16 cellular contexts compared by ENCODE assay signal in genomic region chr22:49790912-49791311, GRCh38. TPM values are rescaled to one million over a fixed set of nuclear protein-coding genes. Genes with fewer than 3 reads are reported as not detected.
DNase-seq lines count a peak whose midpoint lies in the region; ATAC-seq and TF ChIP-seq lines count a peak whose summit lies in the region.
"Had no signal": no experiment of that assay in that cellular context is flagged by ENCODE, and none has a peak within 500 bp of the region (broad histone marks: within the 10 kb centered on the region; RNA-seq: fewer than 3 reads in every experiment).

No MANE protein-coding gene starts in this region.

- H3K9me3 Mint-ChIP-seq in activated naive CD8-positive, alpha-beta T cell (ENCODE audit: low read depth): no peaks in the 10 kb centered on the region
- H3K9me3 Mint-ChIP-seq in activated naive CD8-positive, alpha-beta T cell treated with anti-CD3 and anti-CD28 coated beads, Interleukin-2, amount 50 U/mL, for 24 hours: no peaks in the 10 kb centered on the region
- no peaks in the 10 kb centered on the region for H3K9me3 Mint-ChIP-seq in activated CD8-positive, alpha-beta T cell treated with anti-CD3 and anti-CD28 coated beads for 36 hours

- H3K36me3 Mint-ChIP-seq in activated naive CD8-positive, alpha-beta T cell: peaks cover 2% of the 10 kb centered on the region
- H3K36me3 Mint-ChIP-seq in activated naive CD8-positive, alpha-beta T cell treated with anti-CD3 and anti-CD28 coated beads, Interleukin-2, amount 50 U/mL, for 24 hours (ENCODE audit: low read depth): peaks cover 42% of the 10 kb centered on the region
- peaks cover 39% of the 10 kb centered on the region for H3K36me3 Mint-ChIP-seq in activated CD8-positive, alpha-beta T cell treated with anti-CD3 and anti-CD28 coated beads for 36 hours (ENCODE audit: low read depth)

- CTCF ChIA-PET in activated CD8-positive, alpha-beta T cell treated with anti-CD3 and anti-CD28 coated beads for 36 hours (lab: Charles Lee): interaction anchor here (1.3 kb wide), 1 partner anchor 240 kb away, joined by 3 read pairs; no protein-coding TSS in a partner anchor

- peak overlapping the region; percentile 0 for H3K27ac ChIP-seq in left ventricle myocardium inferior (replicated peaks)
- H3K27ac ChIP-seq in stomach smooth muscle (ENCODE audit: low read length): peak overlapping the region; percentile 11
- no peak overlapping the region for H3K27ac ChIP-seq in foreskin keratinocyte
- H3K27ac ChIP-seq: colonic mucosa had no signal

- H3K4me1 ChIP-seq in left ventricle myocardium inferior (peaks cover 78% of the 10 kb centered on the region), stomach smooth muscle (ENCODE audit: control insufficient read depth, insufficient read depth, low read length) (peaks cover 73% of the 10 kb centered on the region), foreskin keratinocyte (peaks cover 9% of the 10 kb centered on the region)

- no peak overlapping the region for H3K9ac ChIP-seq in stomach smooth muscle (ENCODE audit: low read length in 2 of 2)
- H3K9ac ChIP-seq: SK-N-SH had no signal

- H3K4me1 Mint-ChIP-seq in activated naive CD8-positive, alpha-beta T cell (ENCODE audit: low read depth): peaks cover 39% of the 10 kb centered on the region
- H3K4me1 Mint-ChIP-seq in activated naive CD8-positive, alpha-beta T cell treated with anti-CD3 and anti-CD28 coated beads, Interleukin-2, amount 50 U/mL, for 24 hours: peaks cover 42% of the 10 kb centered on the region
- peaks cover 45% of the 10 kb centered on the region for H3K4me1 Mint-ChIP-seq in activated CD8-positive, alpha-beta T cell treated with anti-CD3 and anti-CD28 coated beads for 36 hours (ENCODE audit: low read depth)

- no peaks in the 10 kb centered on the region for H3K27me3 ChIP-seq in left ventricle myocardium inferior (ENCODE audit: low read depth)
- H3K27me3 ChIP-seq in stomach smooth muscle (ENCODE audit: control insufficient read depth in 1 of 2, insufficient read depth in 2 of 2, low read length in 2 of 2): no peaks in the 10 kb centered on the region
- no peaks in the 10 kb centered on the region for H3K27me3 ChIP-seq in foreskin keratinocyte
- H3K27me3 ChIP-seq: colonic mucosa, stomach had no signal

- no peak for TF ChIP-seq CTCF in activated CD8-positive, alpha-beta T cell treated with anti-CD3 and anti-CD28 coated beads for 36 hours (IDR thresholded peaks at IDR 0.05)
- TF ChIP-seq CTCF in left ventricle myocardium inferior (IDR thresholded peaks at IDR 0.05; ENCODE audit: borderline replicate concordance) (no peak), foreskin keratinocyte (conservative IDR thresholded peaks at IDR 0.05) (no peak)

- POLR2A ChIA-PET in activated CD8-positive, alpha-beta T cell treated with anti-CD3 and anti-CD28 coated beads for 36 hours (lab: Charles Lee): interaction anchor here (1.1 to 1.7 kb wide), 2 partner anchors 30 to 38 kb away, joined by 3 to 4 read pairs; no protein-coding TSS in a partner anchor

- no peaks in the 10 kb centered on the region for H3K27me3 Mint-ChIP-seq in activated naive CD8-positive, alpha-beta T cell
- H3K27me3 Mint-ChIP-seq in activated naive CD8-positive, alpha-beta T cell treated with anti-CD3 and anti-CD28 coated beads, Interleukin-2, amount 50 U/mL, for 24 hours: no peaks in the 10 kb centered on the region
- no peaks in the 10 kb centered on the region for H3K27me3 Mint-ChIP-seq in activated CD8-positive, alpha-beta T cell treated with anti-CD3 and anti-CD28 coated beads for 36 hours

- H3K27ac Mint-ChIP-seq in activated naive CD8-positive, alpha-beta T cell: peak overlapping the region; percentile 81
- H3K27ac Mint-ChIP-seq in activated naive CD8-positive, alpha-beta T cell treated with anti-CD3 and anti-CD28 coated beads, Interleukin-2, amount 50 U/mL, for 24 hours: no peak overlapping the region
- H3K27ac Mint-ChIP-seq in activated CD8-positive, alpha-beta T cell treated with anti-CD3 and anti-CD28 coated beads for 36 hours: peak overlapping the region; percentile 46

- no peak for ATAC-seq in activated naive CD8-positive, alpha-beta T cell treated with anti-CD3 and anti-CD28 coated beads, Interleukin-2, amount 50 U/mL, for 24 hours
- ATAC-seq in activated CD8-positive, alpha-beta T cell treated with anti-CD3 and anti-CD28 coated beads for 36 hours: no peak
- ATAC-seq in sciatic nerve (no peak), foreskin keratinocyte (no peak)

- DNase-seq in activated naive CD8-positive, alpha-beta T cell treated with anti-CD3 and anti-CD28 coated beads, Interleukin-2, amount 50 U/mL, for 24 hours: no peak
- no peak for DNase-seq in activated CD8-positive, alpha-beta T cell treated with anti-CD3 and anti-CD28 coated beads for 36 hours
- no peak for DNase-seq in left ventricle myocardium inferior
- no peak for DNase-seq in sciatic nerve (ENCODE audit: low spot score)
- DNase-seq in foreskin keratinocyte: no peak
- no peak for DNase-seq in stimulated activated CD4-positive, alpha-beta T cell treated with anti-CD3 and anti-CD28 coated beads, Interleukin-2, amount 100 ng/mL, for 24 hours
- DNase-seq: activated CD8-positive, alpha-beta memory T cell treated with anti-CD3 and anti-CD28 coated beads, Interleukin-2, amount 50 U/mL, for 4 hours; anterior cingulate cortex; colonic mucosa; erythroblast; left colon; NCI-H1417; SK-N-SH; stomach had no signal

- H3K4me3 Mint-ChIP-seq in activated naive CD8-positive, alpha-beta T cell: peak overlapping the region; percentile 81
- no peak overlapping the region for H3K4me3 Mint-ChIP-seq in activated naive CD8-positive, alpha-beta T cell treated with anti-CD3 and anti-CD28 coated beads, Interleukin-2, amount 50 U/mL, for 24 hours
- no peak overlapping the region for H3K4me3 Mint-ChIP-seq in activated CD8-positive, alpha-beta T cell treated with anti-CD3 and anti-CD28 coated beads for 36 hours

- no peak overlapping the region for H3K4me3 ChIP-seq in left ventricle myocardium inferior
- peak overlapping the region in 1 of 2 donors; percentile 35 for H3K4me3 ChIP-seq in stomach smooth muscle (ENCODE audit: low read length in 2 of 2)
- H3K4me3 ChIP-seq: colonic mucosa, stomach had no signal

- H3K9me3 ChIP-seq in left ventricle myocardium inferior (replicated peaks) (no peaks in the 10 kb centered on the region), stomach smooth muscle (ENCODE audit: control insufficient read depth in 2 of 2, low read length in 2 of 2) (no peaks in the 10 kb centered on the region)
- H3K9me3 ChIP-seq: colonic mucosa, SK-N-SH, stomach had no signal

- H3K36me3 ChIP-seq in left ventricle myocardium inferior (peaks cover 50% of the 10 kb centered on the region), stomach smooth muscle (ENCODE audit: control insufficient read depth in 2 of 2, insufficient read depth in 2 of 2, low read length in 2 of 2) (peaks cover 28 to 48% of the 10 kb centered on the region in 2 donors)

- intact Hi-C loops in activated CD8-positive, alpha-beta T cell treated with anti-CD3 and anti-CD28 coated beads for 36 hours (cut with micrococcal nuclease): no loop called here
- intact Hi-C loops in left ventricle myocardium inferior (cut with micrococcal nuclease) (no loop called here), sciatic nerve (cut with DNase I) (no loop called here)

RNA-seq across cellular contexts. Expression of gene BRD1, which starts 36.8 kb away (rescaled TPM):
- 10 to 100 TPM; 24.5 to 29.0 TPM for total RNA-seq in activated CD8-positive, alpha-beta T cell treated with anti-CD3 and anti-CD28 coated beads for 36 hours
- total RNA-seq in left ventricle myocardium inferior (14.9 TPM), sciatic nerve (37.7 TPM), foreskin keratinocyte (16.8 and 18.8 TPM in 2 replicates)
- 7.6 and 8.5 TPM in 2 replicates for polyA plus RNA-seq in foreskin keratinocyte
